Comparison of ENCODE assay signal across 8 cellular contexts in the genomic region with DNA sequence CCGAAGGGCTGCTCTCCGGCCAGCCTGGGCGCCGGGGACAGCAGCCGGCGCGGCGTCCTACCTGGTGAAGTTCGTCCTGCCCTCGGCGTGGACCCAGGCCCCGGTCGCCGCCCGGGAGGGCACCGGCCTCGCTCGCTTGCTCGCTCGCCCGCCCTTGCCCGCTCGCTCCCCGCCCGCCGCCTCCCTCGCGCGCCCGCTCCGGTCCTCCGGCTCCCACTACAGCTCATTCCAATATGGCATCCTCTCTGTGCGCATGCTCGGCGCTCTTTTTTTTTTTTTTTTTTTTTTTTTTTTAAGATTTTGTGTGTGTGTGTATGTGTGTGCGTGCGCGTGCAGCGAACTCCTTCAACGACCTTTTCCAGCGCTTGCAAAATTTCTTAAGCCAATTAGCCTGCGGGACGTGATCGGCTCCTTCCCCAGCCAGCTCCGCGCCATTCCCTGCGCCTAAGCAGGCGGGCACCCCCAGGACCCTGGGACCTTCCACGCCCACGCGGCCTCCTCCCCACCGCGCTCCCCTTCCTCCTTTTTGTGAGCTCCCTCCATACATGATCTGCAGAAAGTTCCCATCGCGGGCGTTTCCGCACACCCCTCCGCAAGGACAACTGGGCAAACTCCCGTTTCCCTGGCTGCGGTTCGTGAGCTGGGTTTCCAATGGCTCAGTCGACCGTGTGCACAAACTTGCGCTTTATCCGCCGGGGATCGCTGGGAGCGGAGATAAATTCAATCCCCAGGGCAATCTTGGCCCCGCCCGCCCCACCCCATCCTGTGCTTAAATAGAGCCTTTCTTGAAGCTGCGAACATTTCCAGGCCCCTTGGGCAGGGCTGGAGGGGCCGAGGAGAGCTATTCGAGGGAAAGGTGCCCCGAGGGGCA. TPM values are rescaled to one million over a fixed set of nuclear protein-coding genes. Genes with fewer than 3 reads are reported as not detected.
DNase-seq lines count a peak whose midpoint lies in the region; ATAC-seq and TF ChIP-seq lines count a peak whose summit lies in the region.

A gene (minus strand): TSS at position 235 of the 871 bp plus-strand sequence. CDS start 29,136 bp downstream, outside the sequence.

- peaks cover 6% of the 10 kb centered on the region; the same call in 1 of the 2 replicates for H3K79me2 ChIP-seq in PC-3 (ENCODE audit: low read length)

- H3F3A ChIP-seq in PC-3 (ENCODE audit: low read length, unreplicated experiment): no peaks in the 10 kb centered on the region

- intact Hi-C loops in PC-3 (cut with micrococcal nuclease): no loop called here

- POLR2A ChIA-PET in PC-3 (lab: Charles Lee; ENCODE audit: unreplicated experiment): interaction anchor here (0.6 kb wide), 1 partner anchor 41 kb away, joined by 10 read pairs; no protein-coding TSS in a partner anchor

- peaks cover 10% of the 10 kb centered on the region for H3K27me3 ChIP-seq in PC-3 (ENCODE audit: low read length)

- no TSS peak for BruUV-seq in PC-3 (replicated peaks; lab: Mats Ljungman, UMichigan)

- peak within 1 kb of the TSS; percentile 32 for H3K27ac ChIP-seq in PC-3 (ENCODE audit: low read length)

- peak within 1 kb of the TSS; percentile 86 for H3K4me2 ChIP-seq in PC-3 (ENCODE audit: low read length)

- peak within 1 kb of the TSS; percentile 74 for H2AFZ ChIP-seq in PC-3 (ENCODE audit: low read length)

- H3K9ac ChIP-seq in PC-3 (ENCODE audit: low read length): peak within 1 kb of the TSS; percentile 84

- DNase-seq in NK-92 treated with Interleukin-12 subunit alpha and Interleukin-12 subunit beta, amount 100 ng/mL, for 24 hours (lab: John Stamatoyannopoulos, UW): peak; percentile 54
- DNase-seq in NK-92 (lab: John Stamatoyannopoulos, UW; ENCODE audit: unreplicated experiment) (no peak), PC-3 (peak; percentile 27), activated gamma-delta T cell treated with Interleukin-2 at 50 U/mL for 16 hours (peak; percentile 49), foreskin fibroblast (peak; percentile 54 to 86), type B pancreatic cell (ENCODE audit: extremely low spot score, unreplicated experiment) (no peak)

- no peaks in the 10 kb centered on the region for H3K4me1 ChIP-seq in PC-3 (ENCODE audit: insufficient read depth, low read length)

- H3K4me1 Mint-ChIP-seq in nephron (peaks cover 39% of the 10 kb centered on the region), type B pancreatic cell (ENCODE audit: unreplicated experiment) (peaks cover 15% of the 10 kb centered on the region)

- H3K36me3 Mint-ChIP-seq in nephron (ENCODE audit: low read depth) (no peaks in the 10 kb centered on the region), type B pancreatic cell (no peaks in the 10 kb centered on the region)

- peak within 1 kb of the TSS; percentile 81 for H3K4me3 ChIP-seq in PC-3 (ENCODE audit: low read length)
- H3K4me3 ChIP-seq in foreskin fibroblast (ENCODE audit: low read depth in 1 of 2, low read length in 2 of 2): peak within 1 kb of the TSS; percentile 47 to 66

- H4K20me1 ChIP-seq in PC-3 (ENCODE audit: low read length): no peaks in the 10 kb centered on the region

- no peaks in the 10 kb centered on the region for H3K9me3 Mint-ChIP-seq in nephron
- no peaks in the 10 kb centered on the region for H3K9me3 Mint-ChIP-seq in type B pancreatic cell

- H3K27me3 Mint-ChIP-seq in nephron (ENCODE audit: low read depth) (peaks cover 84% of the 10 kb centered on the region), type B pancreatic cell (peaks cover 92% of the 10 kb centered on the region)

- H3K36me3 ChIP-seq in PC-3 (ENCODE audit: low read depth, low read length): no peaks in the 10 kb centered on the region

- no peaks in the 10 kb centered on the region for H3K9me2 ChIP-seq in PC-3 (replicated peaks; ENCODE audit: low read length)

- H3K27ac Mint-ChIP-seq in nephron (peak within 1 kb of the TSS; percentile 64 to 92 (median 71)), type B pancreatic cell (peak within 1 kb of the TSS; percentile 70)

- H3K9me3 ChIP-seq in PC-3 (ENCODE audit: low read length): no peaks in the 10 kb centered on the region

- peak; percentile 42 for ATAC-seq in HG03108 (IDR thresholded peaks at IDR 0.05; ENCODE audit: unreplicated experiment)
- peak; percentile 37 for ATAC-seq in PC-3

- CTCF ChIA-PET in PC-3 (lab: Charles Lee): interaction anchor here (0.6 to 0.7 kb wide), 9 partner anchors 10 to 1210 kb away, joined by 4 to 17 read pairs (median 6); no protein-coding TSS in a partner anchor

- TF ChIP-seq CTCF in PC-3 (conservative IDR thresholded peaks at IDR 0.05; ENCODE audit: low read depth, low read length): no peak
- no peak for TF ChIP-seq CTCF in foreskin fibroblast (IDR thresholded peaks at IDR 0.05; ENCODE audit: low read depth, low read length)
- peak in 2 of 3 experiments; percentile 8 to 30 for TF ChIP-seq CTCF in nephron (IDR thresholded peaks at IDR 0.05; ENCODE audit: unreplicated experiment in 3 of 3)
- peak; percentile 44 for TF ChIP-seq CTCF in type B pancreatic cell (conservative IDR thresholded peaks at IDR 0.05)

- H3K4me3 Mint-ChIP-seq in nephron (peak within 1 kb of the TSS; percentile 92 to 96 (median 95)), type B pancreatic cell (peak within 1 kb of the TSS; percentile 93)

RNA-seq across cellular contexts. Expression of the gene that starts here (rescaled TPM):
- 1.9 and 2.1 TPM in 2 replicates for total RNA-seq in PC-3 (2014; rRNA removed)
- 5.4 and 7.2 TPM in 2 replicates for total RNA-seq in type B pancreatic cell (ENCODE audit: low replicate concordance)

Comparison
In these comparisons a context has a peak if more than half of its experiments do, and no peak if none do; other contexts are left out.
1. DNase-seq: peak in NK-92 treated with Interleukin-12 subunit alpha and Interleukin-12 subunit beta, amount 100 ng/mL, for 24 hours (single experiment), PC-3 (single experiment), activated gamma-delta T cell treated with Interleukin-2 at 50 U/mL for 16 hours (single experiment) and foreskin fibroblast (2 of 2); none in NK-92 (single experiment) and type B pancreatic cell (single experiment).
2. CTCF ChIP-seq: peak in nephron (2 of 3) and type B pancreatic cell (single experiment); none in PC-3 (single experiment) and foreskin fibroblast (single experiment).